ENCODE assay signal across 28 cellular contexts in the genomic region with DNA sequence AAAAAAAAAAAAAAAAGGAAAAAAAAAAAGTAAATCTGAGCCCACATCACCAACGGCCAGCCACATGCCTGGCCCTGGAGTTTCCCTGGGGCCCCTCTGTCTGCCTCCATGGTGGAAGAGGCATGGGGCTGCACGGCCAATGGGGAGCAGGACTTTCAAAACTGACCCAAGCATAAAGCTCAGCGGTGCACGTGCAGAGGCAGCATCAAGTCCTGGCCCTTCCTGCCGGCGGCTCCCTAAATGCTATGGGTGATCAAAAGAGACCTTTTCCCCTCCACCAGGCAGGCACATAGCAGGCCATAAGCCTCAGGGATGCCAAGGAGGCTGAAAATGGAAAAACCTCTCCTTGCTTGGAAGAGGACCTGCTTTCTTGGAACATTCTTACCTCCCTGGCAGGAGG.
"Had no signal": no experiment of that assay in that cellular context is flagged by ENCODE, and none has a peak within 500 bp of the region (broad histone marks: within the 10 kb centered on the region; RNA-seq: fewer than 3 reads in every experiment).

No MANE protein-coding gene starts in this region.

- ATAC-seq: heart right ventricle; naive thymus-derived CD4-positive, alpha-beta T cell; pancreas; right lobe of liver; stimulated activated effector memory CD8-positive, alpha-beta T cell treated with anti-CD3 and anti-CD28 coated beads, Interleukin-12 subunit alpha, Interleukin-12 subunit beta, amount 100 ng/mL, for 72 hours; stimulated activated naive CD8-positive, alpha-beta T cell treated with anti-CD3 and anti-CD28 coated beads, Interleukin-15, Interleukin-2, amounts not matched to agents 100 U/mL and 50 U/mL, for 24 hours had no signal

- H3K4me1 ChIP-seq: colonic mucosa, esophagus squamous epithelium, heart right ventricle, pancreas, right lobe of liver, testis, upper lobe of left lung, uterus had no signal

- H3K9me3 ChIP-seq: colonic mucosa, esophagus squamous epithelium, heart right ventricle, pancreas, right lobe of liver, testis, tibial artery, upper lobe of left lung, uterus had no signal

- DNase-seq: colonic mucosa; dermis blood vessel endothelial cell; effector memory CD4-positive, alpha-beta T cell; erythroblast; esophagus squamous epithelium; foreskin melanocyte; glutamatergic neuron; heart right ventricle; hypothalamus; immature natural killer cell; midbrain; naive thymus-derived CD4-positive, alpha-beta T cell; nephron progenitor cell; nucleus accumbens; retina; stimulated activated CD4-positive, alpha-beta T cell treated with anti-CD3 and anti-CD28 coated beads, Interleukin-2, amount 100 ng/mL, for 24 hours; stimulated activated CD4-positive, alpha-beta T cell treated with anti-CD3 and anti-CD28 coated beads, Interleukin-4, amount 100 ng/mL, for 24 hours; stimulated activated naive CD8-positive, alpha-beta T cell treated with anti-CD3 and anti-CD28 coated beads, Interleukin-15, Interleukin-2, amounts not matched to agents 100 U/mL and 50 U/mL, for 24 hours; substantia nigra; testis; upper lobe of left lung; uterus had no signal

- H3K4me2 ChIP-seq: smooth muscle cell had no signal

- H3K4me3 ChIP-seq: colonic mucosa, esophagus squamous epithelium, heart right ventricle, lung, pancreas, right lobe of liver, smooth muscle cell, testis, tibial artery, upper lobe of left lung, uterus had no signal

- H3K27me3 ChIP-seq: colonic mucosa, pancreas, right lobe of liver, testis, tibial artery, upper lobe of left lung, uterus had no signal

- H3K27ac ChIP-seq: colonic mucosa, esophagus squamous epithelium, heart right ventricle, pancreas, right lobe of liver, testis, tibial artery, upper lobe of left lung, uterus had no signal

- H3K36me3 ChIP-seq: colonic mucosa, esophagus squamous epithelium, heart right ventricle, pancreas, right lobe of liver, tibial artery, upper lobe of left lung, uterus had no signal
